ENCODE assay signal across 23 cellular contexts in the genomic region with DNA sequence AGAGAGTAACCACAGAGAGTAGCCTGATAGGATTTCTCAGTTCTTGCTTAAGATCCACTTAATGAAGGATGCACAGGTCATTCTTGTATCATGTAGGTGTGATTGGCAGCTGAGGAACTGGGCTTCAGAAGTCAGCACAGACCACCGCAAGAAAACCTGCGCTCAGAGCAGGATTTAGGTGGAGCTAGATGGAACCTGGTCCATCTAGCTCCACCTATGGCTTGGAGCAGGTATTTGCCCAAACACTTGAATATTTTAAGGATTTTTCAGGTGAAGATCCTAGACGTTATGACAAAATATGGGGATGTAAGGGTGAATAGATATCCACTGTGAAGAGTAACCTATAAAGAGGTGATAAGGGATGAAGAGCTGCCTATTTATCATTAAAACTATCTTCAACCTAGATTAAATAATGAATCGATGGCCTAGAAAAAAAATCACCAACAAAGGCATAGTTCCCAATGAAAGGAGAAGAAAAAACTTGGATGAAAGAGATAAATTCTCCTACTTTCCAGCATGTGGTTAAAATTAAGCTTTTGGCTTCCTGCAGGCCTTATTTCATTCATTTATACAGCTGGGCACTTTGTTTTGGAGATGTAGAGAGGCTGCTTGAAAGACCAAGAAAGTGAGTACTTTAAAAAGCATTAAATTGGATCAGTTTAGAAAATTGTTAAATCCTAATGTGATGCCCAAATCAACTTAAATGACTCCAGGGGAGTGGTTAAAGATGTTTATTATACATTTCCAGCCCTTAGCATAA.
DNase-seq lines count a peak whose midpoint lies in the region; ATAC-seq, FAIRE-seq and TF ChIP-seq lines count a peak whose summit lies in the region.
"Had no signal": no experiment of that assay in that cellular context is flagged by ENCODE, and none has a peak within 500 bp of the region (broad histone marks: within the 10 kb centered on the region; RNA-seq: fewer than 3 reads in every experiment).

No MANE protein-coding gene starts in this region.

- ATAC-seq in HG02938 (IDR thresholded peaks at IDR 0.05; ENCODE audit: unreplicated experiment) = no peak
- ATAC-seq: activated T-helper 17 cell treated with anti-CD3 and anti-CD28 coated beads, Interleukin-2, amount 50 U/mL, for 72 hours; natural killer cell treated with Interleukin-12 subunit alpha and Interleukin-12 subunit beta and Interleukin-15 and Interleukin-18, amount 100 ng/mL, for 72 hours had no signal

- H3K27me3 ChIP-seq in KMS-11 (ENCODE audit: insufficient read depth, low read depth) (no peaks in the 10 kb centered on the region), WERI-Rb-1 (ENCODE audit: insufficient read depth, low read depth, severe bottlenecking) (no peaks in the 10 kb centered on the region)
- H3K27me3 ChIP-seq: breast epithelium had no signal

- H3K36me3 ChIP-seq in KMS-11 (ENCODE audit: insufficient read depth) = no peaks in the 10 kb centered on the region
- no peaks in the 10 kb centered on the region for H3K36me3 ChIP-seq in kidney (ENCODE audit: control insufficient read depth in 1 of 2, insufficient read depth in 2 of 2, low read length in 2 of 2)
- no peaks in the 10 kb centered on the region for H3K36me3 ChIP-seq in WERI-Rb-1
- H3K36me3 ChIP-seq: breast epithelium had no signal

- no peak overlapping the region for H2AFZ ChIP-seq in KMS-11 (ENCODE audit: low read depth)
- H2AFZ ChIP-seq: parathyroid adenoma had no signal

- intact Hi-C loops in kidney (cut with DNase I) = no loop called here

- H3K4me1 ChIP-seq in KMS-11 (ENCODE audit: low read depth, poor library complexity, severe bottlenecking) (no peaks in the 10 kb centered on the region), kidney (ENCODE audit: control insufficient read depth in 1 of 2, insufficient read depth in 1 of 2, low read depth in 1 of 2, low read length in 2 of 2) (no peaks in the 10 kb centered on the region)
- H3K4me1 ChIP-seq: breast epithelium, parathyroid adenoma had no signal

- H4K20me1 ChIP-seq in KMS-11 (ENCODE audit: insufficient read depth) = no peaks in the 10 kb centered on the region

- H3K27ac ChIP-seq in KMS-11 = no peak overlapping the region
- no peak overlapping the region for H3K27ac ChIP-seq in kidney (ENCODE audit: low read depth in 2 of 2, low read length in 2 of 2)
- H3K27ac ChIP-seq in WERI-Rb-1 = no peak overlapping the region
- H3K27ac ChIP-seq: breast epithelium, parathyroid adenoma had no signal

- DNase-seq in AG20443 (ENCODE audit: low spot score) = peak; percentile 6
- DNase-seq in astrocyte of the cerebellum (ENCODE audit: low read depth) = no peak
- no peak for DNase-seq in kidney
- DNase-seq in foreskin melanocyte = no peak
- DNase-seq in WERI-Rb-1 = no peak
- DNase-seq in activated effector memory CD4-positive, alpha-beta T cell treated with anti-CD3 and anti-CD28 coated beads, Interleukin-2, amount 50 U/mL, for 16 hours = no peak
- DNase-seq: activated CD4-positive, alpha-beta T cell treated with anti-CD3 and anti-CD28 coated beads, Interleukin-2, amount 50 U/mL, for 1 hour; CD4-positive, CD25-positive, alpha-beta regulatory T cell; dermis blood vessel endothelial cell; DMS153; NCI-H1436 treated with DMSO at 0.1 percent for 48 hours; NCI-H2171; NCI-H524 treated with DMSO at 0.1 percent for 48 hours; OCI-M1; SHP77 treated with DMSO at 0.1 percent for 48 hours had no signal

- no peaks in the 10 kb centered on the region for H3K79me2 ChIP-seq in KMS-11 (ENCODE audit: insufficient read depth, low read depth)
- H3K79me2 ChIP-seq: parathyroid adenoma had no signal

- no peak for FAIRE-seq in kidney (lab: Jason Lieb, UNC)
- FAIRE-seq: GM12892, H54 had no signal

- TF ChIP-seq CTCF in KMS-11 (conservative IDR thresholded peaks at IDR 0.05; ENCODE audit: low read depth, low read length) (peak; percentile 24; the same call in 1 of the 2 replicates), astrocyte of the cerebellum (IDR thresholded peaks at IDR 0.05; ENCODE audit: low read depth, low read length, missing control alignments) (peak; percentile 14), kidney (IDR thresholded peaks at IDR 0.05; ENCODE audit: borderline replicate concordance, extremely low read depth, insufficient read depth) (peak; percentile 7), WERI-Rb-1 (IDR thresholded peaks at IDR 0.05; ENCODE audit: low read depth, low read length) (no peak)

- no peak overlapping the region for H3K9ac ChIP-seq in KMS-11
- no peak overlapping the region for H3K9ac ChIP-seq in kidney (ENCODE audit: low read length in 2 of 2)
- H3K9ac ChIP-seq: parathyroid adenoma had no signal

- in situ Hi-C loops in astrocyte of the cerebellum (cut with HindIII; ENCODE audit: low sequenced_read_pairs) = no loop called here

- no peak overlapping the region for H3K4me2 ChIP-seq in KMS-11

- H3K4me3 ChIP-seq in KMS-11 (IDR thresholded peaks at IDR 0.05; ENCODE audit: insufficient read depth, low read depth, low read length) (no peak overlapping the region), astrocyte of the cerebellum (ENCODE audit: low read depth, low read length) (no peak overlapping the region), kidney (ENCODE audit: low read length in 2 of 2) (no peak overlapping the region), WERI-Rb-1 (ENCODE audit: low read depth, low read length) (no peak overlapping the region)
- H3K4me3 ChIP-seq: breast epithelium had no signal

- H3K9me3 ChIP-seq in kidney (ENCODE audit: control insufficient read depth in 1 of 2, low read length in 2 of 2) (no peaks in the 10 kb centered on the region), WERI-Rb-1 (ENCODE audit: severe bottlenecking) (no peaks in the 10 kb centered on the region)
